Comparison of ENCODE assay signal across 10 cellular contexts in genomic region chr1:40060351-40060750, GRCh38. TPM values are rescaled to one million over a fixed set of nuclear protein-coding genes. Genes with fewer than 3 reads are reported as not detected.
DNase-seq lines count a peak whose midpoint lies in the region; ATAC-seq and TF ChIP-seq lines count a peak whose summit lies in the region.
"Had no signal": no experiment of that assay in that cellular context is flagged by ENCODE, and none has a peak within 500 bp of the region (broad histone marks: within the 10 kb centered on the region; RNA-seq: fewer than 3 reads in every experiment).

No MANE protein-coding gene starts in this region.

- H3K4me2 ChIP-seq in hepatocyte, result no peak overlapping the region

- H3K4me3 ChIP-seq in hepatocyte (no peak overlapping the region), suprapubic skin (no peak overlapping the region), MG63 (no peak overlapping the region)

- peaks cover 2% of the 10 kb centered on the region for H3K9me3 Mint-ChIP-seq in activated CD4-positive, alpha-beta T cell treated with anti-CD3 and anti-CD28 coated beads, Interleukin-2, amount 10 ng/mL, durations not matched to agents 7 days and 5 days

- CTCF ChIA-PET in activated CD4-positive, alpha-beta T cell treated with anti-CD3 and anti-CD28 coated beads, Interleukin-2, amount 10 ng/mL, durations not matched to agents 7 days and 5 days (lab: Charles Lee), result interaction anchor here (1.0 to 2.5 kb wide), 3 partner anchors 11 to 93 kb away, joined by 3 to 5 read pairs (median 3); no protein-coding TSS in a partner anchor

- H3K9me2 ChIP-seq in hepatocyte (replicated peaks; ENCODE audit: insufficient read depth), result no peaks in the 10 kb centered on the region

- POLR2A ChIA-PET in activated CD4-positive, alpha-beta T cell treated with anti-CD3 and anti-CD28 coated beads, Interleukin-2, amount 10 ng/mL, durations not matched to agents 7 days and 5 days (lab: Charles Lee), result no interaction called here

- H3K9me3 ChIP-seq in T-helper 17 cell (ENCODE audit: control insufficient read depth, low read length, poor library complexity, severe bottlenecking), result no peaks in the 10 kb centered on the region
- H3K9me3 ChIP-seq in hepatocyte (ENCODE audit: low read depth), result no peaks in the 10 kb centered on the region
- no peaks in the 10 kb centered on the region for H3K9me3 ChIP-seq in suprapubic skin
- H3K9me3 ChIP-seq in MG63, result no peaks in the 10 kb centered on the region

- no peak for TF ChIP-seq EP300 in suprapubic skin (IDR thresholded peaks at IDR 0.05)

- H3K36me3 Mint-ChIP-seq in activated CD4-positive, alpha-beta T cell treated with anti-CD3 and anti-CD28 coated beads, Interleukin-2, amount 10 ng/mL, durations not matched to agents 7 days and 5 days (ENCODE audit: low read depth), result peaks cover 84% of the 10 kb centered on the region
- H3K36me3 Mint-ChIP-seq in T-helper 17 cell (ENCODE audit: low read depth), result peaks cover 8% of the 10 kb centered on the region

- TF ChIP-seq CTCF in hepatocyte (IDR thresholded peaks at IDR 0.05; ENCODE audit: poor library complexity) (no peak), suprapubic skin (IDR thresholded peaks at IDR 0.05) (no peak)

- WGBS in hepatocyte (ENCODE audit: low lambda C conversion rate, missing lambda C conversion rate), result 96% methylated on average over 3 of the region's 3 CpGs
- WGBS in suprapubic skin, result 74% methylated on average over 3 of the region's 3 CpGs

- H3K79me2 ChIP-seq in hepatocyte, result peaks cover 47% of the 10 kb centered on the region

- H3K27me3 ChIP-seq in hepatocyte (no peaks in the 10 kb centered on the region), suprapubic skin (no peaks in the 10 kb centered on the region), MG63 (no peaks in the 10 kb centered on the region)

- H3K27me3 Mint-ChIP-seq in activated CD4-positive, alpha-beta T cell treated with anti-CD3 and anti-CD28 coated beads, Interleukin-2, amount 10 ng/mL, durations not matched to agents 7 days and 5 days, result no peaks in the 10 kb centered on the region
- H3K27me3 Mint-ChIP-seq in T-helper 17 cell, result no peaks in the 10 kb centered on the region

- TF ChIP-seq POLR2A in suprapubic skin (IDR thresholded peaks at IDR 0.05), result no peak

- no peak for DNase-seq in activated CD4-positive, alpha-beta T cell treated with anti-CD3 and anti-CD28 coated beads, Interleukin-2, amount 10 ng/mL, durations not matched to agents 7 days and 5 days
- DNase-seq in activated CD4-positive, alpha-beta T cell treated with anti-CD3 and anti-CD28 coated beads for 4 hours, result no peak
- no peak for DNase-seq in T-helper 17 cell
- DNase-seq in hepatocyte (ENCODE audit: low spot score), result no peak
- DNase-seq in suprapubic skin (ENCODE audit: low spot score in 2 of 2), result no peak
- DNase-seq in MG63, result no peak
- DNase-seq in cortex of kidney (lab: John Stamatoyannopoulos, UW), result no peak
- DNase-seq: NCI-H446 had no signal

- H3K27ac Mint-ChIP-seq in activated CD4-positive, alpha-beta T cell treated with anti-CD3 and anti-CD28 coated beads, Interleukin-2, amount 10 ng/mL, durations not matched to agents 7 days and 5 days, result peak overlapping the region; percentile 93
- H3K27ac Mint-ChIP-seq in T-helper 17 cell, result peak overlapping the region; percentile 90

- H2AFZ ChIP-seq in hepatocyte, result no peak overlapping the region

- peaks cover 36% of the 10 kb centered on the region for H4K20me1 ChIP-seq in hepatocyte (ENCODE audit: insufficient read depth, poor library complexity, severe bottlenecking)

- H3K4me1 ChIP-seq in hepatocyte (ENCODE audit: insufficient read depth), result peaks cover 18% of the 10 kb centered on the region
- peaks cover 42% of the 10 kb centered on the region for H3K4me1 ChIP-seq in suprapubic skin

- peak overlapping the region; percentile 57 for H3K4me3 Mint-ChIP-seq in activated CD4-positive, alpha-beta T cell treated with anti-CD3 and anti-CD28 coated beads, Interleukin-2, amount 10 ng/mL, durations not matched to agents 7 days and 5 days
- peak overlapping the region; percentile 77 for H3K4me3 Mint-ChIP-seq in T-helper 17 cell

- peaks cover 89% of the 10 kb centered on the region for H3K4me1 Mint-ChIP-seq in activated CD4-positive, alpha-beta T cell treated with anti-CD3 and anti-CD28 coated beads, Interleukin-2, amount 10 ng/mL, durations not matched to agents 7 days and 5 days
- H3K4me1 Mint-ChIP-seq in T-helper 17 cell, result peaks cover 75% of the 10 kb centered on the region

- H3K27ac ChIP-seq in hepatocyte (peak overlapping the region; percentile 64), suprapubic skin (peak overlapping the region; percentile 34)

- no peak for ATAC-seq in T-helper 17 cell
- ATAC-seq in GM21786 (IDR thresholded peaks at IDR 0.05; ENCODE audit: unreplicated experiment), result no peak
- ATAC-seq: SK-N-SH treated with all-trans-retinoic acid at 6 μM for 48 hours had no signal

- H3K36me3 ChIP-seq in hepatocyte (replicated peaks; ENCODE audit: insufficient read depth, low read depth) (no peaks in the 10 kb centered on the region), suprapubic skin (peaks cover 65% of the 10 kb centered on the region), MG63 (peaks cover 72% of the 10 kb centered on the region)

RNA-seq across cellular contexts. Expression of gene CAP1, which starts 19.8 kb away (rescaled TPM):
- total RNA-seq in activated CD4-positive, alpha-beta T cell treated with anti-CD3 and anti-CD28 coated beads, Interleukin-2, amount 10 ng/mL, durations not matched to agents 7 days and 5 days, result 100 to 1,000 TPM; 740 to 752 TPM
- 100 to 1,000 TPM; 244 to 273 TPM for total RNA-seq in T-helper 17 cell
- 186 and 191 TPM in 2 replicates for total RNA-seq in hepatocyte
- polyA plus RNA-seq in hepatocyte, result 189 and 191 TPM in 2 replicates
- 100 to 1,000 TPM; 102 to 154 (median 123) TPM for total RNA-seq in suprapubic skin
- total RNA-seq in MG63 (2014; rRNA removed; shearing (Covaris generic); ENCODE audit: low replicate concordance), result 164 and 175 TPM in 2 replicates

RNA-seq across cellular contexts. Expression of gene PPT1, which starts 36.7 kb away (rescaled TPM):
- 100 to 1,000 TPM in 1 of 2 experiments, 10 to 100 TPM in 1; 93.8 to 112 TPM for total RNA-seq in activated CD4-positive, alpha-beta T cell treated with anti-CD3 and anti-CD28 coated beads, Interleukin-2, amount 10 ng/mL, durations not matched to agents 7 days and 5 days
- 10 to 100 TPM; 39.7 to 41.3 TPM for total RNA-seq in T-helper 17 cell
- 64.2 and 86.5 TPM in 2 replicates for total RNA-seq in hepatocyte
- 78.0 and 80.2 TPM in 2 replicates for polyA plus RNA-seq in hepatocyte
- total RNA-seq in suprapubic skin, result 10 to 100 TPM; 33.5 to 57.7 (median 42.6) TPM
- total RNA-seq in MG63 (2014; rRNA removed; shearing (Covaris generic); ENCODE audit: low replicate concordance), result 67.5 and 97.0 TPM in 2 replicates
